Comparison of ENCODE assay signal across 20 cellular contexts in the genomic region with DNA sequence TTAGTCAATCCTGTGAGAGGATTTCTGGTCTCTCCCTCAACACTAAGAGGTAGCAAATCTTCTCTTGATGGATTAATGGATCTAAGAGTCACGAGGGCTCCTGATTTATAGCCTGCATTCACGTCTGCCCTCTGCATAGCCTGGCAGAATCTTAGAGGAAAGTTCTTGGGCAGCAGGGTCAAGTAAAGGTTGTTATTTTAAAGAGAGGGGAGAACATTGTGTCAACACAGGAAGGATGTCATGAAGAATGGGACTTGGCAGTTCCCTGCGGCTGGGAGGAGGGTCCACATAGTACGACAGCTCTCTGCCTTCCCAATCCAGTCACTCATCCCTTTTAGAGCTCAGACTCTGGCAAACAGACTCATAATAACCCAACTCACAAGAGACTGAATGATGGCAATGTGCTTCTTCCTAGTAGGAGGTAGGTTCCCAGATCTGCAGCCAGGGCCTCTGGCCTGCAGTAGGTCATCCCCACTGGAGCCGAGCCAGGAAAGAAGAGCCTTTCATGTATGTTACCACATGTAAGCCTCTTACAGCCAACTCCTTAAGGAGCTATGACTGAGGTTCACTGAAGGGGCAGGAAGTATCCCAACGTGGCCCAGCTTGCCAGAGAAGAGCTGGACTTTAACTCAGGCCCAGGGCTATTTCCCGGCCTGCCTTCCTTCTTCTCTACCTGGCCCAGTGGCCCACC. TPM values are rescaled to one million over a fixed set of nuclear protein-coding genes. Genes with fewer than 3 reads are reported as not detected.
DNase-seq lines count a peak whose midpoint lies in the region; ATAC-seq, FAIRE-seq and TF ChIP-seq lines count a peak whose summit lies in the region.
"Had no signal": no experiment of that assay in that cellular context is flagged by ENCODE, and none has a peak within 500 bp of the region (broad histone marks: within the 10 kb centered on the region; RNA-seq: fewer than 3 reads in every experiment).

No MANE protein-coding gene starts in this region.

- H3K9ac ChIP-seq in PC-3 (ENCODE audit: low read length) = no peak overlapping the region
- H3K9ac ChIP-seq: GM23248, SK-N-SH had no signal

- ATAC-seq in left lobe of liver (peak; percentile 16), upper lobe of left lung (ENCODE audit: low FRiP score in 2 of 2) (no peak), GM18517 (IDR thresholded peaks at IDR 0.05; ENCODE audit: unreplicated experiment) (no peak), PC-3 (no peak)

- H3K27me3 ChIP-seq in upper lobe of left lung (no peaks in the 10 kb centered on the region), PC-3 (ENCODE audit: low read length) (peaks cover 3% of the 10 kb centered on the region; the same call in 1 of the 2 replicates)

- no peaks in the 10 kb centered on the region for H3K9me2 ChIP-seq in PC-3 (replicated peaks; ENCODE audit: low read length)
- H3K9me2 ChIP-seq: SK-N-SH had no signal

- intact Hi-C loops in PC-3 (cut with micrococcal nuclease) = no loop called here

- DNase-seq in HTR-8/SVneo (ENCODE audit: insufficient read length, low spot score) (peak; percentile 54), left lobe of liver (ENCODE audit: low spot score) (no peak), upper lobe of left lung (no peak), PC-3 (no peak), NCI-H2227 (lab: John Stamatoyannopoulos, UW; ENCODE audit: unreplicated experiment) (no peak)
- DNase-seq: C1 segment of cervical spinal cord, DMS 273 treated with DMSO at 0.1 percent for 48 hours, DND-41, GM23248, HCEC 1CT, NCI-H1092 treated with DMSO at 0.1 percent for 48 hours, NCI-H2081 treated with DMSO at 0.1 percent for 48 hours, NCI-H510A, NCI-H774, RPMI8226, SHP77 treated with DMSO at 0.1 percent for 48 hours, SK-N-SH had no signal

- TF ChIP-seq EP300 in upper lobe of left lung (IDR thresholded peaks at IDR 0.05) = peak in 1 of 4 donors; percentile 49

- TF ChIP-seq CTCF in upper lobe of left lung (IDR thresholded peaks at IDR 0.05) (no peak), PC-3 (conservative IDR thresholded peaks at IDR 0.05; ENCODE audit: low read depth, low read length) (no peak)

- H3F3A ChIP-seq in PC-3 (ENCODE audit: low read length, unreplicated experiment) = no peaks in the 10 kb centered on the region

- H4K20me1 ChIP-seq in PC-3 (ENCODE audit: low read length) = no peaks in the 10 kb centered on the region

- H3K4me3 ChIP-seq in upper lobe of left lung (no peak overlapping the region), PC-3 (ENCODE audit: low read length) (no peak overlapping the region)
- H3K4me3 ChIP-seq: GM23248 had no signal

- no peaks in the 10 kb centered on the region for H3K79me2 ChIP-seq in PC-3 (ENCODE audit: low read length)

- no TSS peak for BruUV-seq in PC-3 (replicated peaks; lab: Mats Ljungman, UMichigan)

- no peak for FAIRE-seq in HTR-8/SVneo (lab: Jason Lieb, UNC)
- FAIRE-seq: G401.6 had no signal

- no peak overlapping the region for H2AFZ ChIP-seq in PC-3 (ENCODE audit: low read length)
- H2AFZ ChIP-seq: GM23248 had no signal

- POLR2A ChIA-PET in PC-3 (lab: Charles Lee; ENCODE audit: unreplicated experiment) = no interaction called here

- H3K4me1 ChIP-seq in upper lobe of left lung (peaks cover 6 to 22% (median 9%) of the 10 kb centered on the region in 4 donors), PC-3 (ENCODE audit: insufficient read depth, low read length) (no peaks in the 10 kb centered on the region)

- no peak overlapping the region for H3K4me2 ChIP-seq in PC-3 (ENCODE audit: low read length)
- H3K4me2 ChIP-seq: SK-N-SH had no signal

- H3K9me3 ChIP-seq in upper lobe of left lung = no peaks in the 10 kb centered on the region
- no peaks in the 10 kb centered on the region for H3K9me3 ChIP-seq in PC-3 (ENCODE audit: low read length)
- H3K9me3 ChIP-seq: SK-N-SH had no signal

- H3K27ac ChIP-seq in cingulate gyrus (ENCODE audit: low read depth, low read length) (peak overlapping the region; percentile 56), upper lobe of left lung (peak overlapping the region; percentile 4 to 67 (median 52)), PC-3 (ENCODE audit: low read length) (no peak overlapping the region)
- H3K27ac ChIP-seq: GM23248 had no signal

- TF ChIP-seq POLR2A in upper lobe of left lung (IDR thresholded peaks at IDR 0.05) = no peak

- H3K36me3 ChIP-seq in upper lobe of left lung (no peaks in the 10 kb centered on the region), PC-3 (ENCODE audit: low read depth, low read length) (no peaks in the 10 kb centered on the region)

- 30 to 35% methylated on average over 7 of the region's 7 CpGs for WGBS in upper lobe of left lung, 2 donors

- CTCF ChIA-PET in PC-3 (lab: Charles Lee) = no interaction called here

RNA-seq across cellular contexts. Expression of a gene that starts 25.4 kb away (rescaled TPM):
- 18.8 TPM for total RNA-seq in left lobe of liver
- 100 to 1,000 TPM in 1 of 6 donors, 10 to 100 TPM in 5; 26.8 to 109 (median 36.8) TPM for total RNA-seq in upper lobe of left lung
- total RNA-seq in PC-3 (2014; rRNA removed) = 46.2 and 64.6 TPM in 2 replicates

RNA-seq across cellular contexts. Expression of a gene that starts 42.8 kb away (rescaled TPM):
- total RNA-seq in left lobe of liver (0.25 TPM), upper lobe of left lung (10 to 100 TPM in 1 of 6 donors, 1 to 10 TPM in 4, under 1 TPM in 1; 0.39 to 11.5 (median 2.5) TPM), PC-3 (2014; rRNA removed) (0.55 and 4.3 TPM in 2 replicates)
